In genomic region chr7:52120908-52121307, GRCh38 we compare ENCODE assay signal across 22 cellular contexts.
A peak's percentile ranks its signal among the peaks of the same experiment; 100 is the strongest.
DNase-seq lines count a peak whose midpoint lies in the region; ATAC-seq, FAIRE-seq and TF ChIP-seq lines count a peak whose summit lies in the region.
"Had no signal": no experiment of that assay in that cellular context is flagged by ENCODE, and none has a peak within 500 bp of the region (broad histone marks: within the 10 kb centered on the region; RNA-seq: fewer than 3 reads in every experiment).

No MANE protein-coding gene starts in this region.

- H3K9me3 ChIP-seq in HAP-1 (no peaks in the 10 kb centered on the region), H1 (ENCODE audit: insufficient read depth in 2 of 2, low read depth in 1 of 2, low read length in 1 of 2) (no peaks in the 10 kb centered on the region)
- H3K9me3 ChIP-seq: BLaER1 had no signal

- CTCF ChIA-PET in H1 (lab: Charles Lee; ENCODE audit: partially characterized antibody) = no interaction called here
- CTCF ChIA-PET in activated CD8-positive, alpha-beta T cell treated with anti-CD3 and anti-CD28 coated beads for 36 hours (lab: Charles Lee) = no interaction called here

- TF ChIP-seq POLR2A in H1 (IDR thresholded peaks at IDR 0.05; ENCODE audit: control extremely low read depth in 1 of 2, low read depth in 2 of 2, low read length in 2 of 2) = no peak

- no peak for TF ChIP-seq CTCF in H1 (IDR thresholded peaks at IDR 0.05; ENCODE audit: control extremely low read depth in 1 of 3, insufficient read depth in 1 of 3, low read depth in 1 of 3, low read length in 3 of 3)
- no peak for TF ChIP-seq CTCF in activated CD8-positive, alpha-beta T cell treated with anti-CD3 and anti-CD28 coated beads for 36 hours (IDR thresholded peaks at IDR 0.05)

- intact Hi-C loops in activated CD8-positive, alpha-beta T cell treated with anti-CD3 and anti-CD28 coated beads for 36 hours (cut with micrococcal nuclease) = no loop called here

- H3K4me3 Mint-ChIP-seq in activated CD8-positive, alpha-beta T cell treated with anti-CD3 and anti-CD28 coated beads for 36 hours = no peak overlapping the region
- H3K4me3 Mint-ChIP-seq: CD4-positive, CD25-positive, alpha-beta regulatory T cell; IgD-negative memory B cell had no signal

- no peaks in the 10 kb centered on the region; the same call in 1 of the 2 replicates for H3K23me2 ChIP-seq in H1 (ENCODE audit: low read depth, low read length)

- no peak overlapping the region; the same call in 1 of the 2 replicates for H2AK5ac ChIP-seq in H1 (ENCODE audit: low read depth, low read length)

- peak overlapping the region; percentile 27; the same call in 1 of the 2 replicates for H3K18ac ChIP-seq in H1 (ENCODE audit: extremely low read depth, low read length)

- H3K27ac ChIP-seq in H1 (ENCODE audit: low read depth, low read length) = no peak overlapping the region
- H3K27ac ChIP-seq: BLaER1, GM23248, KMS-11, RWPE1 had no signal

- H3K4me3 ChIP-seq in HAP-1 = no peak overlapping the region
- H3K4me3 ChIP-seq in H1 (ENCODE audit: extremely low read depth in 1 of 4, insufficient read depth in 2 of 4, low read depth in 3 of 4, low read length in 4 of 4) = peak overlapping the region in 1 of 4 experiments; percentile 38; a peak in 2 of 8 replicates
- H3K4me3 ChIP-seq: BLaER1, GM23248 had no signal

- H3K27me3 Mint-ChIP-seq in activated CD8-positive, alpha-beta T cell treated with anti-CD3 and anti-CD28 coated beads for 36 hours = no peaks in the 10 kb centered on the region
- H3K27me3 Mint-ChIP-seq: CD4-positive, CD25-positive, alpha-beta regulatory T cell; IgD-negative memory B cell had no signal

- peaks cover 5% of the 10 kb centered on the region for H3K9me3 Mint-ChIP-seq in activated CD8-positive, alpha-beta T cell treated with anti-CD3 and anti-CD28 coated beads for 36 hours

- H4K20me1 ChIP-seq in H1 (replicated peaks in 1 of 2; ENCODE audit: control insufficient read depth in 1 of 2, insufficient read depth in 2 of 2, low read length in 2 of 2) = no peaks in the 10 kb centered on the region
- H4K20me1 ChIP-seq: BLaER1 had no signal

- no peak for TF ChIP-seq RAD21 in H1 (IDR thresholded peaks at IDR 0.05 in 1 of 2, conservative IDR thresholded peaks at IDR 0.05 in 1 of 2; ENCODE audit: low read depth in 2 of 2, low read length in 2 of 2)

- no peak for ATAC-seq in GM19452 (IDR thresholded peaks at IDR 0.05; ENCODE audit: unreplicated experiment)
- ATAC-seq in activated CD8-positive, alpha-beta T cell treated with anti-CD3 and anti-CD28 coated beads for 36 hours = no peak
- ATAC-seq: Panc1 had no signal

- H3K23ac ChIP-seq in H1 (ENCODE audit: insufficient read length) = no peak overlapping the region

- no peaks in the 10 kb centered on the region for H3K79me1 ChIP-seq in H1 (ENCODE audit: low read depth, low read length)

- H3K4me2 ChIP-seq in H1 (ENCODE audit: insufficient read depth in 1 of 2, low read depth in 2 of 2, low read length in 2 of 2) = peak overlapping the region; percentile 55 to 64
- H3K4me2 ChIP-seq: BLaER1, KMS-11 had no signal

- H2AFZ ChIP-seq in H1 (ENCODE audit: low read length) = no peak overlapping the region
- H2AFZ ChIP-seq: GM23248 had no signal

- no peak for TF ChIP-seq EP300 in H1 (IDR thresholded peaks at IDR 0.05; ENCODE audit: borderline replicate concordance in 1 of 2, low read depth in 2 of 2, low read length in 2 of 2)

- H2BK15ac ChIP-seq in H1 (ENCODE audit: low read length) = no peak overlapping the region

- H3K27ac Mint-ChIP-seq in activated CD8-positive, alpha-beta T cell treated with anti-CD3 and anti-CD28 coated beads for 36 hours = no peak overlapping the region
- H3K27ac Mint-ChIP-seq: CD4-positive, CD25-positive, alpha-beta regulatory T cell; IgD-negative memory B cell had no signal

- no peak overlapping the region for H3K14ac ChIP-seq in H1 (ENCODE audit: insufficient read length)

- no peak overlapping the region for H4K91ac ChIP-seq in H1 (replicated peaks; ENCODE audit: insufficient read length, low read length)

- H3K4me1 Mint-ChIP-seq in activated CD8-positive, alpha-beta T cell treated with anti-CD3 and anti-CD28 coated beads for 36 hours (ENCODE audit: low read depth) = no peaks in the 10 kb centered on the region
- H3K4me1 Mint-ChIP-seq: CD4-positive, CD25-positive, alpha-beta regulatory T cell; IgD-negative memory B cell had no signal

- H3K9ac ChIP-seq in H1 (replicated peaks in 1 of 4; ENCODE audit: extremely low read depth in 1 of 4, low read depth in 3 of 4, low read length in 3 of 4) = no peak overlapping the region
- H3K9ac ChIP-seq: BLaER1, GM23248, KMS-11 had no signal

- H3K36me3 ChIP-seq in HAP-1 (replicated peaks) (no peaks in the 10 kb centered on the region), H1 (ENCODE audit: control insufficient read depth in 2 of 4, insufficient read depth in 4 of 4, low read length in 3 of 4) (no peaks in the 10 kb centered on the region; a peak in 1 of 8 replicates)
- H3K36me3 ChIP-seq: BLaER1 had no signal

- H3K4me1 ChIP-seq in HAP-1 (peaks cover 35% of the 10 kb centered on the region), H1 (replicated peaks in 1 of 4; ENCODE audit: control insufficient read depth in 3 of 4, insufficient read depth in 4 of 4, low read length in 3 of 4) (peaks cover 3 to 25% (median 15%) of the 10 kb centered on the region in 4 experiments)
- H3K4me1 ChIP-seq: BLaER1 had no signal

- no peak overlapping the region; the same call in 1 of the 2 replicates for H2BK20ac ChIP-seq in H1 (ENCODE audit: low read length)

- H3K36me3 Mint-ChIP-seq in activated CD8-positive, alpha-beta T cell treated with anti-CD3 and anti-CD28 coated beads for 36 hours (ENCODE audit: low read depth) = no peaks in the 10 kb centered on the region
- H3K36me3 Mint-ChIP-seq: CD4-positive, CD25-positive, alpha-beta regulatory T cell had no signal

- H3K27me3 ChIP-seq in HAP-1 (ENCODE audit: low read depth) (no peaks in the 10 kb centered on the region), H1 (replicated peaks in 1 of 4; ENCODE audit: control insufficient read depth in 3 of 4, extremely low read depth in 1 of 4, insufficient read depth in 3 of 4, low read length in 3 of 4) (no peaks in the 10 kb centered on the region)
- H3K27me3 ChIP-seq: BLaER1 had no signal

- H2BK5ac ChIP-seq in H1 (ENCODE audit: low read depth, low read length) = peak overlapping the region; percentile 92; the same call in 1 of the 2 replicates

- H3K79me2 ChIP-seq in H1 (ENCODE audit: control insufficient read depth in 1 of 2, insufficient read depth in 2 of 2, low read length in 2 of 2) = no peaks in the 10 kb centered on the region

- peak overlapping the region; percentile 41; the same call in 1 of the 2 replicates for H2BK12ac ChIP-seq in H1 (ENCODE audit: low read depth, low read length)

- no peak overlapping the region for H3K56ac ChIP-seq in H1 (replicated peaks; ENCODE audit: insufficient read length, low read depth, low read length)

- H2BK120ac ChIP-seq in H1 (replicated peaks; ENCODE audit: low read depth, low read length) = no peak overlapping the region

- in situ Hi-C loops in HAP-1 (cut with MboI; ENCODE audit: low sequenced_read_pairs) = no loop called here

- peak; percentile 39 for FAIRE-seq in H1 (lab: Jason Lieb, UNC)
- FAIRE-seq: A204.1, D721Med, HTR-8/SVneo had no signal

- WGBS in H1 (ENCODE audit: extremely low coverage in 1 of 2, insufficient coverage in 1 of 2, insufficient read length in 1 of 2, insufficient replicate concordance in 2 of 2, low coverage in 1 of 2, low lambda C conversion rate in 2 of 2, missing lambda C conversion rate in 1 of 2), 2 experiments = 0% methylated on average over 3 of the region's 3 CpGs; no CpG with 5 or more reads in 1 of the 2 experiments

- H4K5ac ChIP-seq in H1 (ENCODE audit: insufficient read length, low read depth, low read length) = no peak overlapping the region

- no peak overlapping the region for H4K8ac ChIP-seq in H1 (ENCODE audit: extremely low read depth, insufficient read depth, low read length)

- DNase-seq in HAP-1 (ENCODE audit: low spot score in 2 of 2) (peak; percentile 52 to 84), H1 (ENCODE audit: low read depth in 1 of 2, low spot score in 2 of 2) (no peak), iPS-NIHi11 (ENCODE audit: low spot score) (peak; percentile 25), SHP77 (lab: John Stamatoyannopoulos, UW) (no peak), NCI-H2029 (lab: John Stamatoyannopoulos, UW) (no peak)
- DNase-seq in activated CD8-positive, alpha-beta T cell treated with anti-CD3 and anti-CD28 coated beads for 36 hours = no peak
- DNase-seq: CD4-positive, CD25-positive, alpha-beta regulatory T cell; GM23248; MM.1S; NCI-H2029 treated with DMSO at 0.1 percent for 48 hours; NCI-H2227 treated with DMSO at 0.1 percent for 48 hours; NCI-H526 treated with DMSO at 0.1 percent for 48 hours; SHP77 treated with DMSO at 0.1 percent for 48 hours had no signal

- H3K4ac ChIP-seq in H1 (replicated peaks; ENCODE audit: insufficient read length, low read depth, low read length) = no peak overlapping the region

- POLR2A ChIA-PET in H1 (lab: Charles Lee; ENCODE audit: partially characterized antibody) = interaction anchor here (0.8 kb wide), 1 partner anchor 36 kb away, joined by 3 read pairs; no protein-coding TSS in a partner anchor
- POLR2A ChIA-PET in activated CD8-positive, alpha-beta T cell treated with anti-CD3 and anti-CD28 coated beads for 36 hours (lab: Charles Lee) = no interaction called here

TF ChIP-seq in H1, 55 proteins besides CTCF, POLR2A, EP300 and RAD21:
- TF ChIP-seq BCL11A (IDR thresholded peaks at IDR 0.05; ENCODE audit: low read depth in 2 of 2, low read length in 2 of 2) (no peak), ASH2L (IDR thresholded peaks at IDR 0.05; ENCODE audit: low read length) (no peak), HDAC2 (IDR thresholded peaks at IDR 0.05; ENCODE audit: borderline replicate concordance in 1 of 2, low read depth in 2 of 2, low read length in 2 of 2) (peak in 1 of 2 experiments; percentile 54; a peak in 1 of 4 replicates)

Comparison
In these comparisons a context has a peak if more than half of its experiments do, and no peak if none do; other contexts are left out.
1. DNase-seq: peak in HAP-1 (2 of 2) and iPS-NIHi11 (single experiment); none in H1 (0 of 2), SHP77 (0 of 2), NCI-H2029 (single experiment) and activated CD8-positive, alpha-beta T cell treated with anti-CD3 and anti-CD28 coated beads for 36 hours (single experiment).